18 cellular contexts compared by ENCODE assay signal in genomic region chr3:119944091-119944490, GRCh38.
A peak's percentile ranks its signal among the peaks of the same experiment; 100 is the strongest.
DNase-seq lines count a peak whose midpoint lies in the region; ATAC-seq and TF ChIP-seq lines count a peak whose summit lies in the region.
"Had no signal": no experiment of that assay in that cellular context is flagged by ENCODE, and none has a peak within 500 bp of the region (broad histone marks: within the 10 kb centered on the region; RNA-seq: fewer than 3 reads in every experiment).

No MANE protein-coding gene starts in this region.

- H3K79me2 ChIP-seq in GM23338 (replicated peaks; ENCODE audit: insufficient read depth) = peaks cover 18% of the 10 kb centered on the region; the same call in 1 of the 2 replicates

- H3K4me1 ChIP-seq in GM23338 (ENCODE audit: insufficient read depth) = no peaks in the 10 kb centered on the region
- H3K4me1 ChIP-seq: BLaER1 treated with 17β-estradiol and CSF1 and Interleukin-3, amounts not matched to agents 10 nM and 100 nM; SJSA1 had no signal

- peak; percentile 28 for DNase-seq in GM13976 (ENCODE audit: low spot score)
- DNase-seq in activated naive CD8-positive, alpha-beta T cell treated with anti-CD3 and anti-CD28 coated beads, Interleukin-2, amount 10 ng/mL, durations not matched to agents 7 days and 5 days = no peak
- no peak for DNase-seq in NCI-H1105 (lab: John Stamatoyannopoulos, UW)
- DNase-seq in AG08396 (ENCODE audit: low spot score) = no peak
- no peak for DNase-seq in CD1c-positive myeloid dendritic cell (ENCODE audit: extremely low spot score)
- no peak for DNase-seq in GM23338 (ENCODE audit: low spot score)
- DNase-seq: activated CD4-positive, CD25-positive, alpha-beta regulatory T cell treated with anti-CD3 and anti-CD28 coated beads, Interleukin-2, amount 50 U/mL, for 72 hours; activated gamma-delta T cell treated with Interleukin-2 at 50 U/mL for 16 hours; caudate nucleus; GOT3; NCI-H1048; NCI-H526; ovary had no signal

- ATAC-seq in GM19455 (IDR thresholded peaks at IDR 0.05; ENCODE audit: unreplicated experiment) (peak; percentile 59), HG03108 (IDR thresholded peaks at IDR 0.05; ENCODE audit: unreplicated experiment) (peak; percentile 58), GM23338 (no peak)
- no peak for ATAC-seq in activated naive CD8-positive, alpha-beta T cell treated with anti-CD3 and anti-CD28 coated beads, Interleukin-2, amount 10 ng/mL, durations not matched to agents 7 days and 5 days (ENCODE audit: low read depth)

- H3K27ac ChIP-seq in GM23338 (ENCODE audit: low read depth) = no peak overlapping the region
- H3K27ac ChIP-seq: BLaER1 treated with 17β-estradiol and CSF1 and Interleukin-3, amounts not matched to agents 10 nM and 100 nM; ovary; SJSA1 had no signal

- H3K4me1 Mint-ChIP-seq in activated naive CD8-positive, alpha-beta T cell treated with anti-CD3 and anti-CD28 coated beads, Interleukin-2, amount 10 ng/mL, durations not matched to agents 7 days and 5 days = peaks cover 25% of the 10 kb centered on the region
- peaks cover under 1% of the 10 kb centered on the region; the same call in 2 of the 3 replicates for H3K4me1 Mint-ChIP-seq in GM23338

- no peaks in the 10 kb centered on the region for H4K20me1 ChIP-seq in GM23338 (replicated peaks; ENCODE audit: insufficient read depth)

- H3K27ac Mint-ChIP-seq in activated naive CD8-positive, alpha-beta T cell treated with anti-CD3 and anti-CD28 coated beads, Interleukin-2, amount 10 ng/mL, durations not matched to agents 7 days and 5 days = peak overlapping the region; percentile 22
- no peak overlapping the region for H3K27ac Mint-ChIP-seq in GM23338

- no peaks in the 10 kb centered on the region for H3K27me3 Mint-ChIP-seq in activated naive CD8-positive, alpha-beta T cell treated with anti-CD3 and anti-CD28 coated beads, Interleukin-2, amount 10 ng/mL, durations not matched to agents 7 days and 5 days
- no peaks in the 10 kb centered on the region for H3K27me3 Mint-ChIP-seq in GM23338 (ENCODE audit: insufficient read depth, low read depth, poor library complexity)
- H3K27me3 Mint-ChIP-seq: memory B cell had no signal

- H3K4me2 ChIP-seq in GM23338 = no peak overlapping the region
- H3K4me2 ChIP-seq: BLaER1 treated with 17β-estradiol and CSF1 and Interleukin-3, amounts not matched to agents 10 nM and 100 nM had no signal

- in situ Hi-C loops in GM13976 (cut with MboI; ENCODE audit: low sequenced_read_pairs, unreplicated experiment) = no loop called here

- H3K4me3 ChIP-seq in GM23338 = no peak overlapping the region
- H3K4me3 ChIP-seq: BLaER1 treated with 17β-estradiol and CSF1 and Interleukin-3, amounts not matched to agents 10 nM and 100 nM; ovary; SJSA1 had no signal

- H3K36me3 ChIP-seq in GM23338 (ENCODE audit: insufficient read depth) = no peaks in the 10 kb centered on the region
- H3K36me3 ChIP-seq: ovary had no signal

- peak overlapping the region; percentile 11 for H3K4me3 Mint-ChIP-seq in activated naive CD8-positive, alpha-beta T cell treated with anti-CD3 and anti-CD28 coated beads, Interleukin-2, amount 10 ng/mL, durations not matched to agents 7 days and 5 days
- H3K4me3 Mint-ChIP-seq in GM23338 = no peak overlapping the region
- H3K4me3 Mint-ChIP-seq: memory B cell had no signal

- H3F3A ChIP-seq in GM23338 (replicated peaks; ENCODE audit: low read depth) = no peaks in the 10 kb centered on the region

- TF ChIP-seq CTCF in GM13976 (IDR thresholded peaks at IDR 0.05; ENCODE audit: borderline replicate concordance, control extremely low read depth, extremely low read depth, insufficient read depth, missing control alignments) = no peak
- TF ChIP-seq CTCF in GM23338 (conservative IDR thresholded peaks at IDR 0.05; ENCODE audit: low read depth in 2 of 2) = no peak

- peaks cover 20% of the 10 kb centered on the region for H3K36me3 Mint-ChIP-seq in activated naive CD8-positive, alpha-beta T cell treated with anti-CD3 and anti-CD28 coated beads, Interleukin-2, amount 10 ng/mL, durations not matched to agents 7 days and 5 days
- H3K36me3 Mint-ChIP-seq in GM23338 (ENCODE audit: low read depth) = no peaks in the 10 kb centered on the region; the same call in 2 of the 3 replicates

- no peaks in the 10 kb centered on the region for H3K9me3 Mint-ChIP-seq in activated naive CD8-positive, alpha-beta T cell treated with anti-CD3 and anti-CD28 coated beads, Interleukin-2, amount 10 ng/mL, durations not matched to agents 7 days and 5 days
- H3K9me3 Mint-ChIP-seq in GM23338 = no peaks in the 10 kb centered on the region
- H3K9me3 Mint-ChIP-seq: memory B cell had no signal

- H2AFZ ChIP-seq in GM23338 = no peak overlapping the region

- POLR2A ChIA-PET in activated naive CD8-positive, alpha-beta T cell treated with anti-CD3 and anti-CD28 coated beads, Interleukin-2, amount 10 ng/mL, durations not matched to agents 7 days and 5 days (lab: Charles Lee) = no interaction called here

- no peaks in the 10 kb centered on the region for H3K27me3 ChIP-seq in GM23338 (ENCODE audit: insufficient read depth)
- H3K27me3 ChIP-seq: BLaER1 treated with 17β-estradiol and CSF1 and Interleukin-3, amounts not matched to agents 10 nM and 100 nM; ovary; SJSA1 had no signal

- H3K9me2 ChIP-seq in GM23338 (ENCODE audit: insufficient read depth) = no peaks in the 10 kb centered on the region

TF ChIP-seq in GM23338, 12 proteins besides CTCF, POLR2A, EP300 and RAD21 (continues in another document):
- TF ChIP-seq ZNF114 (CRISPR knock-in tag; IDR thresholded peaks at IDR 0.05) (no peak), POLR2AphosphoS5 (IDR thresholded peaks at IDR 0.05; ENCODE audit: low read depth) (no peak), ZNF462 (CRISPR knock-in tag; IDR thresholded peaks at IDR 0.05) (no peak)

Comparison
In these comparisons a context has a peak if more than half of its experiments do, and no peak if none do; other contexts are left out.
1. ATAC-seq: peak in GM19455 (single experiment) and HG03108 (single experiment); none in activated naive CD8-positive, alpha-beta T cell treated with anti-CD3 and anti-CD28 coated beads, Interleukin-2, amount 10 ng/mL, durations not matched to agents 7 days and 5 days (single experiment) and GM23338 (single experiment).